ENCODE assay signal across 8 cellular contexts in the genomic region with DNA sequence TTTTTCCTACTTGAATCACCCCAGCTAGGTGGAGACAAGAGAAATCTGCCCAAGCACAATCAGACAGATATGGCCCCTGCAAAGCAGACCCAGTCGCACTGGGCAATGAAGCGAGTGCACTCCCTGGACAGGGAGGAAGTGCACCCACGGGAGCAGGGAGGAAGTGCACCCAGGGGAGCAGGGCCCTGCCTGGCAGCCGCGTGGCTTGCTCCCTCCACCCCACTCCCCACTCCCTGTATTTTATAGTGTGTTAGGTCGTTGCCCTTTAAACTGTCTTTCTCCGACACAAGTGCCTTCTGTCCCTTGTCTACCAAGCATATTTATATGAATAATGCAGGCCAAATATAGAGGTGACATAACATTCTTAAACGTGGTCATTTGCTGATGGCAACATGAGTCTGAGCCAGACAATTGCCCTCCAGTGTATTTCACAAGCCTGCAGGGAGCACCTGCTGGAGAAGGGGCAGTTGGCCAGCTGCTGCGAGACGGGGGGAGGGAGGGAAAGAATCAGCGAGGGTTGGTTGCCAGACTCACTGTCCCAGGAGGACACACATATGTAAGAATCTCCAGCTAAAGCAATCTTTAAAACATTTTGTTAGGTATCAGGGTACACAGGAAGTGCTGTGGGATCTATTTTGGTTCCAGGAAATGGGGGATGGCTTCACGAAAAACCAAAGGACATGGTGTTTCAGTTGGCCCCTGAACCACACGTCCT.
DNase-seq lines count a peak whose midpoint lies in the region; ATAC-seq, FAIRE-seq and TF ChIP-seq lines count a peak whose summit lies in the region.
"Not testable (repeated sequence)": the region's sequence is repeated elsewhere in the genome, so short reads cannot be mapped to it uniquely, and the experiment has no call there.

No MANE protein-coding gene starts in this region.

- not testable (repeated sequence) for H3K9ac ChIP-seq in H1 (replicated peaks in 1 of 4; ENCODE audit: extremely low read depth in 1 of 4, low read depth in 3 of 4, low read length in 3 of 4)

- H2BK20ac ChIP-seq in H1 (ENCODE audit: low read length), result not testable (repeated sequence)

- H2BK5ac ChIP-seq in H1 (ENCODE audit: low read depth, low read length), result not testable (repeated sequence)

- H4K5ac ChIP-seq in H1 (ENCODE audit: insufficient read length, low read depth, low read length), result not testable (repeated sequence)

- DNase-seq in CD4-positive, alpha-beta memory T cell, result peak in 1 of 5 donors; percentile 0
- DNase-seq in NCI-H524 (lab: John Stamatoyannopoulos, UW), result peak; percentile 16 to 55
- peak; percentile 18 for DNase-seq in WERI-Rb-1
- DNase-seq in activated T-cell treated with anti-CD3 and anti-CD28 coated beads, Interleukin-2, amount 50 U/mL, for 72 hours, result peak in 1 of 2 donors; percentile 4
- not testable (repeated sequence) for DNase-seq in H1 (ENCODE audit: low read depth in 1 of 2, low spot score in 2 of 2); mucosa of descending colon
- peak; percentile 26 for DNase-seq in stimulated activated CD8-positive, alpha-beta memory T cell treated with anti-CD3 and anti-CD28 coated beads, Interleukin-4, amount 100 ng/mL, for 48 hours

- not testable (repeated sequence) for H3K27me3 ChIP-seq in CD4-positive, alpha-beta memory T cell (ENCODE audit: insufficient read depth, low read length); WERI-Rb-1 (ENCODE audit: insufficient read depth, low read depth, severe bottlenecking); H1 (replicated peaks in 1 of 4; ENCODE audit: control insufficient read depth in 3 of 4, extremely low read depth in 1 of 4, insufficient read depth in 3 of 4, low read length in 3 of 4)

- H3K4me1 ChIP-seq in CD4-positive, alpha-beta memory T cell (ENCODE audit: insufficient read depth, low read length); H1 (replicated peaks in 1 of 4; ENCODE audit: control insufficient read depth in 3 of 4, insufficient read depth in 4 of 4, low read length in 3 of 4); mucosa of descending colon (ENCODE audit: low read depth): not testable (repeated sequence)

- H3K36me3 Mint-ChIP-seq in CD4-positive, alpha-beta memory T cell; activated T-cell treated with anti-CD3 and anti-CD28 coated beads, Interleukin-2, amount 50 U/mL, for 72 hours (ENCODE audit: insufficient read depth in 2 of 2): not testable (repeated sequence)

- H3K79me2 ChIP-seq in H1 (ENCODE audit: control insufficient read depth in 1 of 2, insufficient read depth in 2 of 2, low read length in 2 of 2), result not testable (repeated sequence)

- peak; percentile 56 for ATAC-seq in HG03175 (IDR thresholded peaks at IDR 0.05; ENCODE audit: unreplicated experiment)
- peak; percentile 49 to 58 for ATAC-seq in activated T-cell treated with anti-CD3 and anti-CD28 coated beads, Interleukin-2, amount 50 U/mL, for 72 hours (replicated peaks in 1 of 2)
- ATAC-seq in mucosa of descending colon, result peak; percentile 40

- CTCF ChIA-PET in CD4-positive, alpha-beta memory T cell (lab: Charles Lee; ENCODE audit: partially characterized antibody); H1 (lab: Charles Lee; ENCODE audit: partially characterized antibody): not testable (repeated sequence)

- not testable (repeated sequence) for H2AK5ac ChIP-seq in H1 (ENCODE audit: low read depth, low read length)

- not testable (repeated sequence) for H2BK120ac ChIP-seq in H1 (replicated peaks; ENCODE audit: low read depth, low read length)

- not testable (repeated sequence) for H3K79me1 ChIP-seq in H1 (ENCODE audit: low read depth, low read length)

- TF ChIP-seq POLR2A in H1 (IDR thresholded peaks at IDR 0.05; ENCODE audit: control extremely low read depth in 1 of 2, low read depth in 2 of 2, low read length in 2 of 2), result not testable (repeated sequence)

- H3K36me3 ChIP-seq in CD4-positive, alpha-beta memory T cell (ENCODE audit: insufficient read depth, low read length); WERI-Rb-1; H1 (ENCODE audit: control insufficient read depth in 2 of 4, insufficient read depth in 4 of 4, low read length in 3 of 4); mucosa of descending colon (ENCODE audit: low read depth): not testable (repeated sequence)

- H3K4me3 ChIP-seq in CD4-positive, alpha-beta memory T cell (ENCODE audit: low read length in 2 of 2); WERI-Rb-1 (ENCODE audit: low read depth, low read length); H1 (ENCODE audit: extremely low read depth in 1 of 4, insufficient read depth in 2 of 4, low read depth in 3 of 4, low read length in 4 of 4); mucosa of descending colon: not testable (repeated sequence)

- H4K8ac ChIP-seq in H1 (ENCODE audit: extremely low read depth, insufficient read depth, low read length), result not testable (repeated sequence)

- not testable (repeated sequence) for H3K14ac ChIP-seq in H1 (ENCODE audit: insufficient read length)

- not testable (repeated sequence) for H3K4ac ChIP-seq in H1 (replicated peaks; ENCODE audit: insufficient read length, low read depth, low read length)

- peak; percentile 76 for FAIRE-seq in H1 (lab: Jason Lieb, UNC)

- H3K27ac ChIP-seq in CD4-positive, alpha-beta memory T cell (ENCODE audit: low read depth, low read length); WERI-Rb-1; H1 (ENCODE audit: low read depth, low read length): not testable (repeated sequence)

- H3K56ac ChIP-seq in H1 (replicated peaks; ENCODE audit: insufficient read length, low read depth, low read length), result not testable (repeated sequence)

- H2BK15ac ChIP-seq in H1 (ENCODE audit: low read length), result not testable (repeated sequence)

- not testable (repeated sequence) for H3K23me2 ChIP-seq in H1 (ENCODE audit: low read depth, low read length)

- TF ChIP-seq EP300 in H1 (IDR thresholded peaks at IDR 0.05; ENCODE audit: borderline replicate concordance in 1 of 2, low read depth in 2 of 2, low read length in 2 of 2), result not testable (repeated sequence)

- peaks cover 5 to 11% (median 7%) of the 10 kb centered on the region in 4 donors for H3K4me1 Mint-ChIP-seq in CD4-positive, alpha-beta memory T cell
- H3K4me1 Mint-ChIP-seq in activated T-cell treated with anti-CD3 and anti-CD28 coated beads, Interleukin-2, amount 50 U/mL, for 72 hours (ENCODE audit: low read depth), result not testable (repeated sequence)

- not testable (repeated sequence) for H3K27ac Mint-ChIP-seq in CD4-positive, alpha-beta memory T cell; activated T-cell treated with anti-CD3 and anti-CD28 coated beads, Interleukin-2, amount 50 U/mL, for 72 hours

- intact Hi-C loops in CD4-positive, alpha-beta memory T cell (cut with micrococcal nuclease); mucosa of descending colon (cut with DNase I, micrococcal nuclease): not testable (repeated sequence)

- not testable (repeated sequence) for H3K23ac ChIP-seq in H1 (ENCODE audit: insufficient read length)

- H3K9me3 ChIP-seq in CD4-positive, alpha-beta memory T cell (ENCODE audit: control insufficient read depth in 1 of 2, low read length in 2 of 2); WERI-Rb-1 (ENCODE audit: severe bottlenecking); H1 (ENCODE audit: insufficient read depth in 2 of 2, low read depth in 1 of 2, low read length in 1 of 2); mucosa of descending colon: not testable (repeated sequence)

- not testable (repeated sequence) for H4K91ac ChIP-seq in H1 (replicated peaks; ENCODE audit: insufficient read length, low read length)

- POLR2A ChIA-PET in CD4-positive, alpha-beta memory T cell (lab: Charles Lee; ENCODE audit: partially characterized antibody); H1 (lab: Charles Lee; ENCODE audit: partially characterized antibody): not testable (repeated sequence)

- H4K20me1 ChIP-seq in H1 (replicated peaks in 1 of 2; ENCODE audit: control insufficient read depth in 1 of 2, insufficient read depth in 2 of 2, low read length in 2 of 2), result not testable (repeated sequence)

- H3K4me2 ChIP-seq in H1 (ENCODE audit: insufficient read depth in 1 of 2, low read depth in 2 of 2, low read length in 2 of 2), result not testable (repeated sequence)

- 87% methylated on average over 5 of the region's 13 CpGs; no CpG with 5 or more reads in 1 of the 2 experiments for WGBS in H1 (ENCODE audit: extremely low coverage in 1 of 2, insufficient coverage in 1 of 2, insufficient read length in 1 of 2, insufficient replicate concordance in 2 of 2, low coverage in 1 of 2, low lambda C conversion rate in 2 of 2, missing lambda C conversion rate in 1 of 2), 2 experiments

- not testable (repeated sequence) for TF ChIP-seq RAD21 in H1 (IDR thresholded peaks at IDR 0.05 in 1 of 2, conservative IDR thresholded peaks at IDR 0.05 in 1 of 2; ENCODE audit: low read depth in 2 of 2, low read length in 2 of 2)

- not testable (repeated sequence) for H3K9me3 Mint-ChIP-seq in CD4-positive, alpha-beta memory T cell; activated T-cell treated with anti-CD3 and anti-CD28 coated beads, Interleukin-2, amount 50 U/mL, for 72 hours

- peak overlapping the region in 5 of 8 donors; percentile 43 to 59 (median 58) for H3K4me3 Mint-ChIP-seq in CD4-positive, alpha-beta memory T cell
- peak overlapping the region in 1 of 2 donors; percentile 32 for H3K4me3 Mint-ChIP-seq in activated T-cell treated with anti-CD3 and anti-CD28 coated beads, Interleukin-2, amount 50 U/mL, for 72 hours

- H3K18ac ChIP-seq in H1 (ENCODE audit: extremely low read depth, low read length), result not testable (repeated sequence)

- not testable (repeated sequence) for H2BK12ac ChIP-seq in H1 (ENCODE audit: low read depth, low read length)

- not testable (repeated sequence) for H3K27me3 Mint-ChIP-seq in CD4-positive, alpha-beta memory T cell; activated T-cell treated with anti-CD3 and anti-CD28 coated beads, Interleukin-2, amount 50 U/mL, for 72 hours (ENCODE audit: low read depth)

- TF ChIP-seq CTCF in WERI-Rb-1 (IDR thresholded peaks at IDR 0.05; ENCODE audit: low read depth, low read length); H1 (IDR thresholded peaks at IDR 0.05; ENCODE audit: control extremely low read depth in 1 of 3, insufficient read depth in 1 of 3, low read depth in 1 of 3, low read length in 3 of 3); mucosa of descending colon (IDR thresholded peaks at IDR 0.05): not testable (repeated sequence)

- H2AFZ ChIP-seq in H1 (ENCODE audit: low read length), result not testable (repeated sequence)
